In the genomic region with DNA sequence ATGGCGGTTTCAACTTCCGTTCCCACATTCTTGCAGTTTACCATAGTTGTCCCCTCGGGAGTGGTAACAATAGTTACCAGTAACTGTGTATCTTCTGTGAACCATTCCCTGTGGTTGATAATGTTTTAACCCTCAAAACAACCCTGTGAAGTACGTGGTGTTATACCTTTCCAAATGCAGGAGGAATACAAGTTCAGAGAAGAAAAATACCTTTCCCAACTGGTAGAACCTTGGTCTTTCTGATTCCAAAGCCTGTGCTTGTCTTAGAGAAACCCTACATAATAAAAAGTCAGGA, we compare ENCODE assay signal across 8 cellular contexts. TPM values are rescaled to one million over a fixed set of nuclear protein-coding genes. Genes with fewer than 3 reads are reported as not detected.
DNase-seq lines count a peak whose midpoint lies in the region; ATAC-seq and TF ChIP-seq lines count a peak whose summit lies in the region.

No MANE protein-coding gene starts in this region.

- no peaks in the 10 kb centered on the region for H3K27me3 Mint-ChIP-seq in activated T-cell treated with anti-CD3 and anti-CD28 coated beads, Interleukin-2, amount 50 U/mL, for 4 hours (ENCODE audit: low read depth)
- no peaks in the 10 kb centered on the region for H3K27me3 Mint-ChIP-seq in endodermal cell (ENCODE audit: insufficient read depth)

- H3K4me1 Mint-ChIP-seq in activated T-cell treated with anti-CD3 and anti-CD28 coated beads, Interleukin-2, amount 50 U/mL, for 4 hours (ENCODE audit: low read depth): peaks cover 51% of the 10 kb centered on the region
- peaks cover 26% of the 10 kb centered on the region for H3K4me1 Mint-ChIP-seq in endodermal cell

- H3K36me3 Mint-ChIP-seq in activated T-cell treated with anti-CD3 and anti-CD28 coated beads, Interleukin-2, amount 50 U/mL, for 4 hours (ENCODE audit: insufficient read depth): peaks cover 32% of the 10 kb centered on the region
- H3K36me3 Mint-ChIP-seq in endodermal cell (ENCODE audit: low read depth): peaks cover 35% of the 10 kb centered on the region

- H3K4me2 ChIP-seq in Loucy (ENCODE audit: low read depth, low read length, poor library complexity, severe bottlenecking) (peak overlapping the region; percentile 96), trophoblast cell (ENCODE audit: low read length) (peak overlapping the region; percentile 64)

- WGBS in endodermal cell (ENCODE audit: insufficient coverage in 1 of 2, insufficient read length in 1 of 2), 2 experiments: 0% methylated on average over 4 of the region's 4 CpGs
- WGBS in trophoblast cell (ENCODE audit: extremely low coverage, insufficient coverage, insufficient read length): no CpG with 5 or more reads among the region's 4 CpGs

- H3K27ac ChIP-seq in endodermal cell (ENCODE audit: low read depth, low read length): no peak overlapping the region
- no peak overlapping the region for H3K27ac ChIP-seq in trophoblast cell (ENCODE audit: low read depth, low read length)

- peaks cover 12% of the 10 kb centered on the region for H3K79me1 ChIP-seq in trophoblast cell (ENCODE audit: low read length)

- no peak overlapping the region for H2BK12ac ChIP-seq in trophoblast cell (ENCODE audit: low read length)

- H2BK5ac ChIP-seq in trophoblast cell (ENCODE audit: low read depth, low read length, poor library complexity): no peak overlapping the region

- ATAC-seq in activated T-cell treated with anti-CD3 and anti-CD28 coated beads, Interleukin-2, amount 50 U/mL, for 4 hours: no peak

- POLR2A ChIA-PET in HEK293T (lab: Yijun Ruan, JAX): interaction anchor here (0.8 to 4.0 kb wide), 6 partner anchors 13 to 179 kb away, joined by 3 to 64 read pairs (median 6); partner anchors contain the start of gene KTI12

- H3K27ac Mint-ChIP-seq in endodermal cell: peak overlapping the region; percentile 98

- peak overlapping the region; percentile 70 for H4K91ac ChIP-seq in trophoblast cell (ENCODE audit: low read depth, low read length)

- H2AK5ac ChIP-seq in trophoblast cell (ENCODE audit: low read length): no peak overlapping the region

- H3K4me3 ChIP-seq in Loucy (ENCODE audit: low read length, poor library complexity, severe bottlenecking): peak overlapping the region; percentile 86
- peak overlapping the region; percentile 97 for H3K4me3 ChIP-seq in endodermal cell (ENCODE audit: low read length)
- H3K4me3 ChIP-seq in trophoblast cell (ENCODE audit: low read depth, low read length): peak overlapping the region; percentile 96

- H3K36me3 ChIP-seq in Loucy (ENCODE audit: insufficient read depth, low read length): peaks cover 12% of the 10 kb centered on the region; the same call in 1 of the 2 replicates
- H3K36me3 ChIP-seq in endodermal cell (ENCODE audit: control insufficient read depth, insufficient read depth, low read length): peaks cover 24% of the 10 kb centered on the region
- peaks cover 4 to 12% of the 10 kb centered on the region in 2 experiments for H3K36me3 ChIP-seq in trophoblast cell (ENCODE audit: control insufficient read depth in 1 of 2, insufficient read depth in 2 of 2, low read length in 2 of 2)

- peaks cover 51% of the 10 kb centered on the region for H3K4me1 ChIP-seq in Loucy (ENCODE audit: insufficient read depth, low read length, poor library complexity, severe bottlenecking)
- no peaks in the 10 kb centered on the region for H3K4me1 ChIP-seq in endodermal cell (ENCODE audit: control insufficient read depth, insufficient read depth, low read length)
- no peaks in the 10 kb centered on the region for H3K4me1 ChIP-seq in trophoblast cell (ENCODE audit: control insufficient read depth in 1 of 2, insufficient read depth in 2 of 2, low read length in 2 of 2)

- no peak overlapping the region for H3K23ac ChIP-seq in trophoblast cell (ENCODE audit: low read length)

- H2AFZ ChIP-seq in Loucy (ENCODE audit: low read length) (peak overlapping the region; percentile 69), trophoblast cell (ENCODE audit: insufficient read depth, low read length, poor library complexity) (no peak overlapping the region)

- H3K4ac ChIP-seq in trophoblast cell (ENCODE audit: low read depth, low read length): peak overlapping the region; percentile 64

- no peak overlapping the region for H4K12ac ChIP-seq in trophoblast cell (ENCODE audit: low read depth, low read length)

- H3K18ac ChIP-seq in trophoblast cell (ENCODE audit: low read length): peak overlapping the region; percentile 91

- no peak overlapping the region for H2BK120ac ChIP-seq in trophoblast cell (ENCODE audit: insufficient read depth, low read length, poor library complexity)

- H3K27me3 ChIP-seq in Loucy (ENCODE audit: insufficient read depth, low read length, poor library complexity, severe bottlenecking) (no peaks in the 10 kb centered on the region), endodermal cell (ENCODE audit: control insufficient read depth, insufficient read depth, low read length, poor library complexity, severe bottlenecking) (no peaks in the 10 kb centered on the region), trophoblast cell (ENCODE audit: insufficient read depth, low read length) (no peaks in the 10 kb centered on the region)

- H3K14ac ChIP-seq in trophoblast cell (ENCODE audit: low read length): peak overlapping the region; percentile 54

- peaks cover 92% of the 10 kb centered on the region for H3K79me2 ChIP-seq in Loucy (ENCODE audit: insufficient read depth, low read length)
- peaks cover 10% of the 10 kb centered on the region for H3K79me2 ChIP-seq in trophoblast cell (ENCODE audit: control insufficient read depth, insufficient read depth, low read length, poor library complexity)

- H3K4me3 Mint-ChIP-seq in activated T-cell treated with anti-CD3 and anti-CD28 coated beads, Interleukin-2, amount 50 U/mL, for 4 hours: peak overlapping the region; percentile 97
- peak overlapping the region; percentile 96 for H3K4me3 Mint-ChIP-seq in endodermal cell

- no peaks in the 10 kb centered on the region for H3K9me2 ChIP-seq in Loucy (replicated peaks; ENCODE audit: low read depth, low read length)

- no peak for DNase-seq in activated T-cell treated with anti-CD3 and anti-CD28 coated beads, Interleukin-2, amount 50 U/mL, for 4 hours
- DNase-seq in activated T-cell treated with anti-CD3 and anti-CD28 coated beads, Interleukin-2, amount 50 U/mL, for 1 hour: no peak
- DNase-seq in endodermal cell (no peak), trophoblast cell (no peak), superior temporal gyrus (ENCODE audit: extremely low spot score) (no peak), NCI-H774 (lab: John Stamatoyannopoulos, UW) (no peak), HEK293T (ENCODE audit: extremely low spot score) (no peak)

- H4K20me1 ChIP-seq in Loucy (ENCODE audit: insufficient read depth, low read length, poor library complexity, severe bottlenecking): peaks cover 56% of the 10 kb centered on the region

- no peaks in the 10 kb centered on the region for H3F3A ChIP-seq in Loucy (ENCODE audit: low read depth)

- no peaks in the 10 kb centered on the region for H3K9me3 ChIP-seq in Loucy (ENCODE audit: insufficient read depth, low read depth, low read length)
- H3K9me3 ChIP-seq in endodermal cell (ENCODE audit: control insufficient read depth, low read length): no peaks in the 10 kb centered on the region
- no peaks in the 10 kb centered on the region for H3K9me3 ChIP-seq in trophoblast cell (ENCODE audit: insufficient read depth, low read depth, low read length)

- no peaks in the 10 kb centered on the region for H3K9me3 Mint-ChIP-seq in activated T-cell treated with anti-CD3 and anti-CD28 coated beads, Interleukin-2, amount 50 U/mL, for 4 hours
- H3K9me3 Mint-ChIP-seq in endodermal cell: no peaks in the 10 kb centered on the region

- TF ChIP-seq CTCF in Loucy (conservative IDR thresholded peaks at IDR 0.05; ENCODE audit: low read length): no peak
- no peak for TF ChIP-seq CTCF in endodermal cell (conservative IDR thresholded peaks at IDR 0.05)

- H4K8ac ChIP-seq in trophoblast cell (ENCODE audit: low read depth, low read length): peak overlapping the region; percentile 59

- CTCF ChIA-PET in HEK293T (lab: Yijun Ruan, JAX): no interaction called here

- peak overlapping the region; percentile 91 for H3K9ac ChIP-seq in Loucy (ENCODE audit: low read depth, low read length, poor library complexity, severe bottlenecking)
- H3K9ac ChIP-seq in endodermal cell (ENCODE audit: extremely low read depth, low read length, poor library complexity, severe bottlenecking): peak overlapping the region; percentile 61
- H3K9ac ChIP-seq in trophoblast cell (ENCODE audit: low read length): no peak overlapping the region

TF ChIP-seq in HEK293T, 16 proteins besides CTCF, POLR2A, EP300 and RAD21 (continues in another document):
- no peak for TF ChIP-seq LEF1 (IDR thresholded peaks at IDR 0.05; ENCODE audit: borderline replicate concordance)
- no peak for TF ChIP-seq L3MBTL2 (conservative IDR thresholded peaks at IDR 0.05)
- no peak for TF ChIP-seq HDGF (IDR thresholded peaks at IDR 0.05; ENCODE audit: borderline replicate concordance)
- TF ChIP-seq ARNT (IDR thresholded peaks at IDR 0.05): no peak
- TF ChIP-seq SUZ12 (IDR thresholded peaks at IDR 0.05): no peak
- TF ChIP-seq BHLHE40 (IDR thresholded peaks at IDR 0.05; ENCODE audit: borderline replicate concordance): no peak
- TF ChIP-seq, protein P1, sequence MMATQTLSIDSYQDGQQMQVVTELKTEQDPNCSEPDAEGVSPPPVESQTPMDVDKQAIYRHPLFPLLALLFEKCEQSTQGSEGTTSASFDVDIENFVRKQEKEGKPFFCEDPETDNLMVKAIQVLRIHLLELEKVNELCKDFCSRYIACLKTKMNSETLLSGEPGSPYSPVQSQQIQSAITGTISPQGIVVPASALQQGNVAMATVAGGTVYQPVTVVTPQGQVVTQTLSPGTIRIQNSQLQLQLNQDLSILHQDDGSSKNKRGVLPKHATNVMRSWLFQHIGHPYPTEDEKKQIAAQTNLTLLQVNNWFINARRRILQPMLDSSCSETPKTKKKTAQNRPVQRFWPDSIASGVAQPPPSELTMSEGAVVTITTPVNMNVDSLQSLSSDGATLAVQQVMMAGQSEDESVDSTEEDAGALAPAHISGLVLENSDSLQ (IDR thresholded peaks at IDR 0.05): no peak
- TF ChIP-seq FOXA1 (IDR thresholded peaks at IDR 0.05): no peak

RNA-seq across cellular contexts. Expression of gene BTF3L4, which starts 0.8 kb away (rescaled TPM):
- 10 to 100 TPM; 48.9 to 52.7 (median 51.4) TPM for total RNA-seq in activated T-cell treated with anti-CD3 and anti-CD28 coated beads, Interleukin-2, amount 50 U/mL, for 4 hours
- 10 to 100 TPM; 77.6 to 95.1 TPM for total RNA-seq in endodermal cell
- 125 TPM for polyA plus RNA-seq in endodermal cell (2013, experiment 1 of 2)
- polyA plus RNA-seq in endodermal cell (2013, experiment 2 of 2): 113 TPM
- polyA plus RNA-seq in trophoblast cell (2013): 58.8 and 59.6 TPM in 2 replicates

RNA-seq across cellular contexts. Expression of gene TXNDC12, which starts 1.9 kb away (rescaled TPM):
- total RNA-seq in activated T-cell treated with anti-CD3 and anti-CD28 coated beads, Interleukin-2, amount 50 U/mL, for 4 hours: 10 to 100 TPM; 27.2 to 34.8 (median 32.1) TPM
- total RNA-seq in endodermal cell: 10 to 100 TPM; 77.2 to 99.6 TPM
- 74.0 TPM for polyA plus RNA-seq in endodermal cell (2013, experiment 1 of 2)
- 65.5 TPM for polyA plus RNA-seq in endodermal cell (2013, experiment 2 of 2)
- 122 and 124 TPM in 2 replicates for polyA plus RNA-seq in trophoblast cell (2013)

RNA-seq across cellular contexts. Expression of gene KTI12, which starts 23.3 kb away (rescaled TPM):
- 10 to 100 TPM; 26.4 to 27.1 (median 27.1) TPM for total RNA-seq in activated T-cell treated with anti-CD3 and anti-CD28 coated beads, Interleukin-2, amount 50 U/mL, for 4 hours
- total RNA-seq in endodermal cell: 1 to 10 TPM; 7.3 to 9.2 TPM
- polyA plus RNA-seq in endodermal cell (2013, experiment 1 of 2): 5.7 TPM
- 5.3 TPM for polyA plus RNA-seq in endodermal cell (2013, experiment 2 of 2)
- polyA plus RNA-seq in trophoblast cell (2013): 5.9 and 6.2 TPM in 2 replicates
